ENCODE assay signal across 8 cellular contexts in the genomic region with DNA sequence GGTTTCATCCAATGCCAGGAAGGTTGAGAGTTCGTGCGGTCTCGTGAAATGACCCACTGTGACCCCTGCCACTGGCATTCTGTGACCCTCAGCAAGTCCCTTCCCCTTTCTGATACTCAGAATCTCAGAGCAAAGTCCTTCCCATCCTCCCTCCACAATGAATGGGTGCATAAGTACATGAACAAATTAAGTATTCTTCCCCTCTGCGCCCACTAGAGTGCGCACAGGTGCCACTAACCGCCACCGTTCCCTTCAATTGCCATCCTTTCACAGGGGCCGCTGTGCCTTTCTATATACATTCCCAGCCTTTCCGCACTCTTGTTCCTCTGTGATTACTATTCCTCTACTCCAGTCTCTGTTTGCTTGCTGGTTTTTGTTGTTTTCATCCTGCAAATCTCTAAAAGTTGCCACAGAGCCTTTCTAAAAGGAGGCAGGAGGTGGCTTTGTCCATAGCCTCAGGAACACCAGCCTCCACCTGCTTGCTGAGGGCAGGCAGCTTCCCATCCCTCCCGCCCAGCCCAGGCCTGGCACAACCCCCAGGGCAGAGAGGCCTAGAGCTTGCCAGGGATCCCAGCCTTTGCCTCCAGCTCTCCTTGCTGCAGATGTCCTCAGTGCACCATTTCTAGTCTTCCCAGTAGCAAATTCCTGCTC. TPM values are rescaled to one million over a fixed set of nuclear protein-coding genes. Genes with fewer than 3 reads are reported as not detected.
DNase-seq lines count a peak whose midpoint lies in the region; ATAC-seq and TF ChIP-seq lines count a peak whose summit lies in the region.

No MANE protein-coding gene starts in this region.

- CTCF ChIA-PET in AG04450 (lab: Charles Lee), result interaction anchor here (0.6 to 3.3 kb wide), 6 partner anchors 20 to 896 kb away, joined by 3 to 25 read pairs (median 4); no protein-coding TSS in a partner anchor

- no peak overlapping the region for H3K4me2 ChIP-seq in smooth muscle cell

- H3K4me3 ChIP-seq in AG04450 (ENCODE audit: low read depth, low read length) (no peak overlapping the region), smooth muscle cell (no peak overlapping the region)

- H3K27ac ChIP-seq in AG04450 (ENCODE audit: low read depth, low read length), result no peak overlapping the region
- no peak overlapping the region for H3K27ac ChIP-seq in smooth muscle cell (ENCODE audit: low read depth)

- no peak for ATAC-seq in GM18867 (IDR thresholded peaks at IDR 0.05; ENCODE audit: unreplicated experiment)

- H4K20me1 ChIP-seq in smooth muscle cell (ENCODE audit: low read depth), result no peaks in the 10 kb centered on the region

- no peak overlapping the region for H2AFZ ChIP-seq in smooth muscle cell (ENCODE audit: low read depth)

- H3F3A ChIP-seq in smooth muscle cell (ENCODE audit: low read depth), result no peaks in the 10 kb centered on the region

- no peak overlapping the region for H3K9ac ChIP-seq in smooth muscle cell (ENCODE audit: low read depth)

- POLR2A ChIA-PET in AG04450 (lab: Yijun Ruan, JAX), result no interaction called here

- no peaks in the 10 kb centered on the region for H3K36me3 ChIP-seq in smooth muscle cell (ENCODE audit: low read depth)

- DNase-seq in AG04450 (ENCODE audit: low read depth, low spot score) (peak; percentile 46), GM20000 (ENCODE audit: low spot score) (peak; percentile 73), NCI-H1694 treated with DMSO at 0.1 percent for 48 hours (lab: John Stamatoyannopoulos, UW) (peak; percentile 79), T-helper 22 cell (ENCODE audit: low read depth) (peak; percentile 14), astrocyte of the hippocampus (ENCODE audit: low read depth, low spot score) (peak; percentile 88), hypothalamus (lab: John Stamatoyannopoulos, UW) (peak in 39 of 51 donors; percentile 3 to 76 (median 37)), smooth muscle cell (lab: John Stamatoyannopoulos, UW; ENCODE audit: unreplicated experiment) (peak; percentile 4)

- peaks cover 12% of the 10 kb centered on the region for H3K27me3 ChIP-seq in AG04450 (ENCODE audit: control insufficient read depth, insufficient read depth, low read length)
- no peaks in the 10 kb centered on the region for H3K27me3 ChIP-seq in smooth muscle cell (ENCODE audit: low read depth)

- WGBS in smooth muscle cell (ENCODE audit: low lambda C conversion rate), result 5% methylated on average over 9 of the region's 10 CpGs

- H3K9me3 ChIP-seq in AG04450 (ENCODE audit: control insufficient read depth, insufficient read depth, low read length) (no peaks in the 10 kb centered on the region), smooth muscle cell (replicated peaks; ENCODE audit: low read depth) (no peaks in the 10 kb centered on the region)

- H3K79me2 ChIP-seq in smooth muscle cell (ENCODE audit: low read depth), result no peaks in the 10 kb centered on the region

- H3K4me1 ChIP-seq in smooth muscle cell (ENCODE audit: low read depth), result no peaks in the 10 kb centered on the region

- TF ChIP-seq CTCF in AG04450 (IDR thresholded peaks at IDR 0.05; ENCODE audit: low read depth, low read length) (peak; percentile 90), GM20000 (IDR thresholded peaks at IDR 0.05; ENCODE audit: extremely low read depth, missing control alignments) (peak; percentile 92), smooth muscle cell (IDR thresholded peaks at IDR 0.05; ENCODE audit: borderline replicate concordance, insufficient read depth, poor library complexity, severe bottlenecking) (peak; percentile 70)

RNA-seq across cellular contexts. Expression of gene AP1B1, which starts 6.7 kb away (rescaled TPM):
- polyA plus RNA-seq in AG04450 (2011; rRNA removed), result 54.1 and 63.7 TPM in 2 replicates
- polyA minus RNA-seq in AG04450 (2011; rRNA and poly(A)+ RNA removed), result 116 and 148 TPM in 2 replicates
- 25.9 and 30.3 TPM in 2 replicates for total RNA-seq in smooth muscle cell
- 37.1 and 38.5 TPM in 2 replicates for polyA plus RNA-seq in smooth muscle cell

RNA-seq across cellular contexts. Expression of gene RFPL1, which starts 43.3 kb away (rescaled TPM):
- polyA plus RNA-seq in AG04450 (2011; rRNA removed) (not detected in 2 replicates), smooth muscle cell (0.16 TPM in 1 of 2 replicates, not detected in the other)
- not detected in 2 replicates for polyA minus RNA-seq in AG04450 (2011; rRNA and poly(A)+ RNA removed)
- not detected in 2 replicates for total RNA-seq in smooth muscle cell

Comparison
In these comparisons a context has a peak if more than half of its experiments do, and no peak if none do; other contexts are left out.
1. DNase-seq: peak in every context shown above with its lines; median percentile 88 in astrocyte of the hippocampus; 79 in NCI-H1694 treated with DMSO at 0.1 percent for 48 hours; 73 in GM20000; 46 in AG04450; 37 in hypothalamus; 14 in T-helper 22 cell; 4 in smooth muscle cell.